ENCODE assay signal across 20 cellular contexts in genomic region chr12:12839003-12839395, GRCh38. TPM values are rescaled to one million over a fixed set of nuclear protein-coding genes. Genes with fewer than 3 reads are reported as not detected.
A peak's percentile ranks its signal among the peaks of the same experiment; 100 is the strongest.
DNase-seq lines count a peak whose midpoint lies in the region; ATAC-seq, FAIRE-seq and TF ChIP-seq lines count a peak whose summit lies in the region.
"Had no signal": no experiment of that assay in that cellular context is flagged by ENCODE, and none has a peak within 500 bp of the region (broad histone marks: within the 10 kb centered on the region; RNA-seq: fewer than 3 reads in every experiment).

No MANE protein-coding gene starts in this region.

- peaks cover 3% of the 10 kb centered on the region for H3K36me3 Mint-ChIP-seq in activated CD8-positive, alpha-beta T cell treated with anti-CD3 and anti-CD28 coated beads, Interleukin-2, amount 10 ng/mL, durations not matched to agents 7 days and 5 days (ENCODE audit: low read depth)
- H3K36me3 Mint-ChIP-seq in activated CD8-positive, alpha-beta T cell treated with anti-CD3 and anti-CD28 coated beads for 36 hours (ENCODE audit: low read depth) = peaks cover 27% of the 10 kb centered on the region
- peaks cover 43% of the 10 kb centered on the region for H3K36me3 Mint-ChIP-seq in HFFc6 (ENCODE audit: low read depth)
- H3K36me3 Mint-ChIP-seq in activated T-helper 1 cell treated with anti-CD3 and anti-CD28 coated beads, Interleukin-12 subunit alpha, Interleukin-12 subunit beta, Interleukin-2, Interleukin-4 antibody, amounts not matched to agents 30 ng/mL and 10 ng/mL and 1 ng/mL, durations not matched to agents 14 hours and 24 hours and 36 hours (ENCODE audit: low read depth) = peaks cover 12% of the 10 kb centered on the region
- peaks cover 3% of the 10 kb centered on the region for H3K36me3 Mint-ChIP-seq in mesothelial cell of epicardium

- peaks cover 14% of the 10 kb centered on the region for H3K4me1 Mint-ChIP-seq in activated CD8-positive, alpha-beta T cell treated with anti-CD3 and anti-CD28 coated beads, Interleukin-2, amount 10 ng/mL, durations not matched to agents 7 days and 5 days (ENCODE audit: low read depth)
- peaks cover 19% of the 10 kb centered on the region for H3K4me1 Mint-ChIP-seq in activated CD8-positive, alpha-beta T cell treated with anti-CD3 and anti-CD28 coated beads for 36 hours (ENCODE audit: low read depth)
- H3K4me1 Mint-ChIP-seq in HFFc6 (ENCODE audit: low read depth) = peaks cover 83% of the 10 kb centered on the region
- peaks cover 24% of the 10 kb centered on the region for H3K4me1 Mint-ChIP-seq in activated T-helper 1 cell treated with anti-CD3 and anti-CD28 coated beads, Interleukin-12 subunit alpha, Interleukin-12 subunit beta, Interleukin-2, Interleukin-4 antibody, amounts not matched to agents 30 ng/mL and 10 ng/mL and 1 ng/mL, durations not matched to agents 14 hours and 24 hours and 36 hours (ENCODE audit: low read depth)
- peaks cover 27% of the 10 kb centered on the region for H3K4me1 Mint-ChIP-seq in mesothelial cell of epicardium
- H3K4me1 Mint-ChIP-seq: neural crest cell had no signal

- H3K4me3 Mint-ChIP-seq in activated CD8-positive, alpha-beta T cell treated with anti-CD3 and anti-CD28 coated beads, Interleukin-2, amount 10 ng/mL, durations not matched to agents 7 days and 5 days = no peak overlapping the region
- no peak overlapping the region for H3K4me3 Mint-ChIP-seq in activated CD8-positive, alpha-beta T cell treated with anti-CD3 and anti-CD28 coated beads for 36 hours
- peak overlapping the region; percentile 17; the same call in 1 of the 2 replicates for H3K4me3 Mint-ChIP-seq in HFFc6
- H3K4me3 Mint-ChIP-seq in activated T-helper 1 cell treated with anti-CD3 and anti-CD28 coated beads, Interleukin-12 subunit alpha, Interleukin-12 subunit beta, Interleukin-2, Interleukin-4 antibody, amounts not matched to agents 30 ng/mL and 10 ng/mL and 1 ng/mL, durations not matched to agents 14 hours and 24 hours and 36 hours = no peak overlapping the region
- no peak overlapping the region for H3K4me3 Mint-ChIP-seq in mesothelial cell of epicardium
- H3K4me3 Mint-ChIP-seq: neural crest cell had no signal

- intact Hi-C loops in activated CD8-positive, alpha-beta T cell treated with anti-CD3 and anti-CD28 coated beads for 36 hours (cut with micrococcal nuclease) = loop anchor here (10.0 kb wide), 1 partner anchor 56 kb away; the partner anchor contains the start of gene GPRC5A
- intact Hi-C loops in activated T-helper 1 cell treated with anti-CD3 and anti-CD28 coated beads, Interleukin-12 subunit alpha, Interleukin-12 subunit beta, Interleukin-2, Interleukin-4 antibody, amounts not matched to agents 30 ng/mL and 10 ng/mL and 1 ng/mL, durations not matched to agents 14 hours and 24 hours and 36 hours (cut with micrococcal nuclease) = loop anchor here (5.0 kb wide), 1 partner anchor 143 kb away; no protein-coding TSS in a partner anchor

- POLR2A ChIA-PET in activated CD8-positive, alpha-beta T cell treated with anti-CD3 and anti-CD28 coated beads, Interleukin-2, amount 10 ng/mL, durations not matched to agents 7 days and 5 days (lab: Charles Lee) = interaction anchor here (1.2 to 2.8 kb wide), 2 partner anchors 13 to 17 kb away, joined by 3 to 8 read pairs; no protein-coding TSS in a partner anchor
- POLR2A ChIA-PET in activated CD8-positive, alpha-beta T cell treated with anti-CD3 and anti-CD28 coated beads for 36 hours (lab: Charles Lee) = no interaction called here

- no peaks in the 10 kb centered on the region for H3K9me3 Mint-ChIP-seq in activated CD8-positive, alpha-beta T cell treated with anti-CD3 and anti-CD28 coated beads, Interleukin-2, amount 10 ng/mL, durations not matched to agents 7 days and 5 days (ENCODE audit: insufficient read depth)
- no peaks in the 10 kb centered on the region for H3K9me3 Mint-ChIP-seq in activated CD8-positive, alpha-beta T cell treated with anti-CD3 and anti-CD28 coated beads for 36 hours
- no peaks in the 10 kb centered on the region for H3K9me3 Mint-ChIP-seq in HFFc6
- H3K9me3 Mint-ChIP-seq in activated T-helper 1 cell treated with anti-CD3 and anti-CD28 coated beads, Interleukin-12 subunit alpha, Interleukin-12 subunit beta, Interleukin-2, Interleukin-4 antibody, amounts not matched to agents 30 ng/mL and 10 ng/mL and 1 ng/mL, durations not matched to agents 14 hours and 24 hours and 36 hours = no peaks in the 10 kb centered on the region
- no peaks in the 10 kb centered on the region for H3K9me3 Mint-ChIP-seq in mesothelial cell of epicardium
- H3K9me3 Mint-ChIP-seq: neural crest cell had no signal

- no peak for ATAC-seq in activated CD8-positive, alpha-beta T cell treated with anti-CD3 and anti-CD28 coated beads, Interleukin-2, amount 10 ng/mL, durations not matched to agents 7 days and 5 days
- no peak for ATAC-seq in activated CD8-positive, alpha-beta T cell treated with anti-CD3 and anti-CD28 coated beads for 36 hours
- ATAC-seq: gastroesophageal sphincter, psoas muscle had no signal

- CTCF ChIA-PET in activated CD8-positive, alpha-beta T cell treated with anti-CD3 and anti-CD28 coated beads, Interleukin-2, amount 10 ng/mL, durations not matched to agents 7 days and 5 days (lab: Charles Lee) = interaction anchor here (1.2 to 3.3 kb wide), 3 partner anchors 18 to 78 kb away, joined by 3 to 26 read pairs (median 3); no protein-coding TSS in a partner anchor
- CTCF ChIA-PET in activated CD8-positive, alpha-beta T cell treated with anti-CD3 and anti-CD28 coated beads for 36 hours (lab: Charles Lee) = interaction anchor here (1.2 to 3.1 kb wide), 5 partner anchors 17 to 373 kb away, joined by 3 to 32 read pairs (median 15); partner anchors contain the start of gene GPRC5A

- FAIRE-seq in HTR-8/SVneo (lab: Jason Lieb, UNC) (no peak), urothelium cell line (lab: Jason Lieb, UNC) (no peak)
- FAIRE-seq: GM12891, H1 had no signal

- no peak for TF ChIP-seq CTCF in activated CD8-positive, alpha-beta T cell treated with anti-CD3 and anti-CD28 coated beads for 36 hours (IDR thresholded peaks at IDR 0.05)
- no peak for TF ChIP-seq CTCF in HFFc6 (IDR thresholded peaks at IDR 0.05)
- no peak for TF ChIP-seq CTCF in mesothelial cell of epicardium (IDR thresholded peaks at IDR 0.05; ENCODE audit: unreplicated experiment)

- DNase-seq in activated CD8-positive, alpha-beta T cell treated with anti-CD3 and anti-CD28 coated beads, Interleukin-2, amount 10 ng/mL, durations not matched to agents 7 days and 5 days = no peak
- no peak for DNase-seq in activated CD8-positive, alpha-beta T cell treated with anti-CD3 and anti-CD28 coated beads for 36 hours
- DNase-seq in HFFc6 (no peak), mesothelial cell of epicardium (ENCODE audit: low spot score in 2 of 2, unreplicated experiment in 2 of 2) (no peak), D341Med (ENCODE audit: low spot score) (no peak), HTR-8/SVneo (ENCODE audit: insufficient read length, low spot score) (no peak), urothelium cell line (ENCODE audit: low spot score) (no peak)
- no peak for DNase-seq in activated T-helper 1 cell treated with anti-CD3 and anti-CD28 coated beads, Interleukin-12 subunit alpha, Interleukin-12 subunit beta, Interleukin-2, Interleukin-4 antibody, amounts not matched to agents 30 ng/mL and 10 ng/mL and 1 ng/mL, durations not matched to agents 14 hours and 24 hours and 36 hours (ENCODE audit: low spot score)
- DNase-seq: ACHN; activated CD4-positive, CD25-positive, alpha-beta regulatory T cell; left colon; midbrain; NCI-H1436 treated with DMSO at 0.1 percent for 48 hours; NCI-H774; psoas muscle; T-helper 9 cell had no signal

- peak overlapping the region; percentile 30 for H3K27ac Mint-ChIP-seq in activated CD8-positive, alpha-beta T cell treated with anti-CD3 and anti-CD28 coated beads, Interleukin-2, amount 10 ng/mL, durations not matched to agents 7 days and 5 days
- H3K27ac Mint-ChIP-seq in activated CD8-positive, alpha-beta T cell treated with anti-CD3 and anti-CD28 coated beads for 36 hours = no peak overlapping the region
- H3K27ac Mint-ChIP-seq in HFFc6 = peak overlapping the region; percentile 86
- H3K27ac Mint-ChIP-seq in activated T-helper 1 cell treated with anti-CD3 and anti-CD28 coated beads, Interleukin-12 subunit alpha, Interleukin-12 subunit beta, Interleukin-2, Interleukin-4 antibody, amounts not matched to agents 30 ng/mL and 10 ng/mL and 1 ng/mL, durations not matched to agents 14 hours and 24 hours and 36 hours = peak overlapping the region; percentile 44
- peak overlapping the region; percentile 59 for H3K27ac Mint-ChIP-seq in mesothelial cell of epicardium

- H3K27me3 Mint-ChIP-seq in activated CD8-positive, alpha-beta T cell treated with anti-CD3 and anti-CD28 coated beads, Interleukin-2, amount 10 ng/mL, durations not matched to agents 7 days and 5 days (ENCODE audit: low read depth) = no peaks in the 10 kb centered on the region
- no peaks in the 10 kb centered on the region for H3K27me3 Mint-ChIP-seq in activated CD8-positive, alpha-beta T cell treated with anti-CD3 and anti-CD28 coated beads for 36 hours
- H3K27me3 Mint-ChIP-seq in HFFc6 (ENCODE audit: insufficient read depth) (no peaks in the 10 kb centered on the region), mesothelial cell of epicardium (ENCODE audit: low read depth) (no peaks in the 10 kb centered on the region)
- H3K27me3 Mint-ChIP-seq in activated T-helper 1 cell treated with anti-CD3 and anti-CD28 coated beads, Interleukin-12 subunit alpha, Interleukin-12 subunit beta, Interleukin-2, Interleukin-4 antibody, amounts not matched to agents 30 ng/mL and 10 ng/mL and 1 ng/mL, durations not matched to agents 14 hours and 24 hours and 36 hours (ENCODE audit: insufficient read depth) = no peaks in the 10 kb centered on the region

RNA-seq across cellular contexts. Expression of gene DDX47, which starts 25.9 kb away (rescaled TPM):
- 10 to 100 TPM; 56.8 to 57.8 TPM for total RNA-seq in activated CD8-positive, alpha-beta T cell treated with anti-CD3 and anti-CD28 coated beads, Interleukin-2, amount 10 ng/mL, durations not matched to agents 7 days and 5 days
- 10 to 100 TPM; 86.0 to 96.9 TPM for total RNA-seq in activated CD8-positive, alpha-beta T cell treated with anti-CD3 and anti-CD28 coated beads for 36 hours
- 10 to 100 TPM; 87.6 to 97.3 (median 94.2) TPM for total RNA-seq in HFFc6 (2021; fragmentation: NEBNext Ultra II Directional; extraction: Animal tissue kit (Norgen Biotek cat#: 25700))
- 120 and 127 TPM in 2 replicates for total RNA-seq in activated T-helper 1 cell treated with anti-CD3 and anti-CD28 coated beads, Interleukin-12 subunit alpha, Interleukin-12 subunit beta, Interleukin-2, Interleukin-4 antibody, amounts not matched to agents 30 ng/mL and 10 ng/mL and 1 ng/mL, durations not matched to agents 14 hours and 24 hours and 36 hours
- total RNA-seq in mesothelial cell of epicardium = 69.3 to 70.8 TPM (median 70.4 TPM) in 3 replicates

RNA-seq across cellular contexts. Expression of gene GPRC5A, which starts 52.4 kb away (rescaled TPM):
- total RNA-seq in activated CD8-positive, alpha-beta T cell treated with anti-CD3 and anti-CD28 coated beads, Interleukin-2, amount 10 ng/mL, durations not matched to agents 7 days and 5 days = not detected
- total RNA-seq in activated CD8-positive, alpha-beta T cell treated with anti-CD3 and anti-CD28 coated beads for 36 hours = under 1 TPM in 1 of 2 experiments, not detected in 1; 0.11 TPM
- total RNA-seq in HFFc6 (2021; fragmentation: NEBNext Ultra II Directional; extraction: Animal tissue kit (Norgen Biotek cat#: 25700)) = 100 to 1,000 TPM; 206 to 371 (median 280) TPM
- total RNA-seq in activated T-helper 1 cell treated with anti-CD3 and anti-CD28 coated beads, Interleukin-12 subunit alpha, Interleukin-12 subunit beta, Interleukin-2, Interleukin-4 antibody, amounts not matched to agents 30 ng/mL and 10 ng/mL and 1 ng/mL, durations not matched to agents 14 hours and 24 hours and 36 hours = not detected in 2 replicates
- total RNA-seq in mesothelial cell of epicardium = 107 to 116 TPM (median 108 TPM) in 3 replicates
- total RNA-seq: neural crest cell had no signal

RNA-seq across cellular contexts. Expression of gene APOLD1, which starts 53.5 kb away (rescaled TPM):
- total RNA-seq in activated CD8-positive, alpha-beta T cell treated with anti-CD3 and anti-CD28 coated beads, Interleukin-2, amount 10 ng/mL, durations not matched to agents 7 days and 5 days = 10 to 100 TPM; 11.0 to 11.1 TPM
- total RNA-seq in activated CD8-positive, alpha-beta T cell treated with anti-CD3 and anti-CD28 coated beads for 36 hours = 1 to 10 TPM; 5.7 to 6.3 TPM
- 1 to 10 TPM; 5.0 to 8.6 (median 6.6) TPM for total RNA-seq in HFFc6 (2021; fragmentation: NEBNext Ultra II Directional; extraction: Animal tissue kit (Norgen Biotek cat#: 25700))
- 4.0 and 4.8 TPM in 2 replicates for total RNA-seq in activated T-helper 1 cell treated with anti-CD3 and anti-CD28 coated beads, Interleukin-12 subunit alpha, Interleukin-12 subunit beta, Interleukin-2, Interleukin-4 antibody, amounts not matched to agents 30 ng/mL and 10 ng/mL and 1 ng/mL, durations not matched to agents 14 hours and 24 hours and 36 hours
- total RNA-seq in mesothelial cell of epicardium = 3.0 to 5.1 TPM (median 3.9 TPM) in 3 replicates

Comparison
In these comparisons a context has a peak if more than half of its experiments do, and no peak if none do; other contexts are left out.
1. RNA of gene GPRC5A, which starts 52.4 kb away (total RNA-seq): 206 to 371 TPM in HFFc6 and 107 to 116 TPM in mesothelial cell of epicardium; 0.11 TPM in activated CD8-positive, alpha-beta T cell treated with anti-CD3 and anti-CD28 coated beads for 36 hours, not detected in activated T-helper 1 cell treated with anti-CD3 and anti-CD28 coated beads, Interleukin-12 subunit alpha, Interleukin-12 subunit beta, Interleukin-2, Interleukin-4 antibody, amounts not matched to agents 30 ng/mL and 10 ng/mL and 1 ng/mL, durations not matched to agents 14 hours and 24 hours and 36 hours and not detected in activated CD8-positive, alpha-beta T cell treated with anti-CD3 and anti-CD28 coated beads, Interleukin-2, amount 10 ng/mL, durations not matched to agents 7 days and 5 days; every median in the first group is over 10 times any median in the second.